Comparison of ENCODE assay signal across 1 cellular context in the genomic region with DNA sequence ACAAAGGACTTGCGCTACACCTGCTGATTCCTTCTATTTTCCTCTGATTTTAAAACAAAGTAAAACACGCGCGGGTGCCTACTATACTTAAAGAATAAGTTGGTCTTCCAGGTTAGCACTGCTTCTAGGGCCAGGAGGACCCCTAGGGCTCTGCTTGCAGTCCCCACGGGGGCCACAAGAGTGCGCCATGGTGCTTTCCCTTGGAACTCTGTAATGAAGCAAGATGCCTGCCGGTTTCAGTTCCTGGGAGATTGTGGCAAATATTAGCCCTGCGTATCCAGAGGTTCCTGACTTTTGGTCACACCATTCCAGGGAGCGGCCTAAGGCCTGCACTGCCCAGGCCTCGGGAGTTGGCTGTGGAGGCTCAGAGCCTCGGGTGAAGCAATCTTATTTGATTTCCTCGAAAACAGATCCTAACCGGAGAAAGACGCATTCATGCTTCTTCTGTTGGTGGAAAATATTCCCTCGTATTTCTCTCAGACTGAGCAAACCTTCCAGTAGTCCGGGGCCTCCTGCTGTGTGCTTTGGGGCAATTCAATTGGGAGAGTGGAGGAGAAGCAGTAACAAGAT.
TF ChIP-seq lines count a peak whose summit lies in the region.

No MANE protein-coding gene starts in this region.

TF ChIP-seq in GM12878, 131 proteins besides CTCF, POLR2A, EP300 and RAD21 (continued from another document):
- TF ChIP-seq MLLT1 (IDR thresholded peaks at IDR 0.05) (no peak), CBX5 (IDR thresholded peaks at IDR 0.05; ENCODE audit: low read depth) (no peak), CEBPZ (IDR thresholded peaks at IDR 0.05; ENCODE audit: low read depth, low read length) (no peak), CUX1 (IDR thresholded peaks at IDR 0.05; ENCODE audit: insufficient replicate concordance, low read depth, low read length) (no peak), MXI1 (IDR thresholded peaks at IDR 0.05; ENCODE audit: low read depth, low read length) (no peak), SPI1 (IDR thresholded peaks at IDR 0.05; ENCODE audit: borderline replicate concordance, insufficient read depth, low read depth, low read length) (peak; percentile 37; the same call in 1 of the 2 replicates), POU2F2 (IDR thresholded peaks at IDR 0.05; ENCODE audit: borderline replicate concordance, low read depth, low read length) (no peak), SMARCA5 (IDR thresholded peaks at IDR 0.05) (no peak), CBFB (IDR thresholded peaks at IDR 0.05; ENCODE audit: low read depth) (no peak), BMI1 (IDR thresholded peaks at IDR 0.05; ENCODE audit: borderline replicate concordance) (no peak), SREBF1 (IDR thresholded peaks at IDR 0.05; ENCODE audit: low read length) (no peak), JUNB (IDR thresholded peaks at IDR 0.05) (no peak), YY1 (IDR thresholded peaks at IDR 0.05; ENCODE audit: low read depth, low read length) (peak; percentile 58; the same call in 1 of the 2 replicates), KAT2A (conservative IDR thresholded peaks at IDR 0.05; ENCODE audit: control insufficient read depth, low read depth, low read length) (no peak), USF2 (IDR thresholded peaks at IDR 0.05; ENCODE audit: borderline replicate concordance, low read depth, low read length) (no peak), SUPT20H (IDR thresholded peaks at IDR 0.05; ENCODE audit: borderline replicate concordance, control insufficient read depth, low read depth, low read length) (no peak)
- TF ChIP-seq, protein P1, sequence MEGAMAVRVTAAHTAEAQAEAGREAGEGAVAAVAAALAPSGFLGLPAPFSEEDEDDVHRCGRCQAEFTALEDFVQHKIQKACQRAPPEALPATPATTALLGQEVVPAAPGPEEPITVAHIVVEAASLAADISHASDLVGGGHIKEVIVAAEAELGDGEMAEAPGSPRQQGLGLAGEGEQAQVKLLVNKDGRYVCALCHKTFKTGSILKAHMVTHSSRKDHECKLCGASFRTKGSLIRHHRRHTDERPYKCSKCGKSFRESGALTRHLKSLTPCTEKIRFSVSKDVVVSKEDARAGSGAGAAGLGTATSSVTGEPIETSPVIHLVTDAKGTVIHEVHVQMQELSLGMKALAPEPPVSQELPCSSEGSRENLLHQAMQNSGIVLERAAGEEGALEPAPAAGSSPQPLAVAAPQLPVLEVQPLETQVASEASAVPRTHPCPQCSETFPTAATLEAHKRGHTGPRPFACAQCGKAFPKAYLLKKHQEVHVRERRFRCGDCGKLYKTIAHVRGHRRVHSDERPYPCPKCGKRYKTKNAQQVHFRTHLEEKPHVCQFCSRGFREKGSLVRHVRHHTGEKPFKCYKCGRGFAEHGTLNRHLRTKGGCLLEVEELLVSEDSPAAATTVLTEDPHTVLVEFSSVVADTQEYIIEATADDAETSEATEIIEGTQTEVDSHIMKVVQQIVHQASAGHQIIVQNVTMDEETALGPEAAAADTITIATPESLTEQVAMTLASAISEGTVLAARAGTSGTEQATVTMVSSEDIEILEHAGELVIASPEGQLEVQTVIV (IDR thresholded peaks at IDR 0.05; ENCODE audit: borderline replicate concordance, partially characterized antibody): no peak
- TF ChIP-seq, protein P2, sequence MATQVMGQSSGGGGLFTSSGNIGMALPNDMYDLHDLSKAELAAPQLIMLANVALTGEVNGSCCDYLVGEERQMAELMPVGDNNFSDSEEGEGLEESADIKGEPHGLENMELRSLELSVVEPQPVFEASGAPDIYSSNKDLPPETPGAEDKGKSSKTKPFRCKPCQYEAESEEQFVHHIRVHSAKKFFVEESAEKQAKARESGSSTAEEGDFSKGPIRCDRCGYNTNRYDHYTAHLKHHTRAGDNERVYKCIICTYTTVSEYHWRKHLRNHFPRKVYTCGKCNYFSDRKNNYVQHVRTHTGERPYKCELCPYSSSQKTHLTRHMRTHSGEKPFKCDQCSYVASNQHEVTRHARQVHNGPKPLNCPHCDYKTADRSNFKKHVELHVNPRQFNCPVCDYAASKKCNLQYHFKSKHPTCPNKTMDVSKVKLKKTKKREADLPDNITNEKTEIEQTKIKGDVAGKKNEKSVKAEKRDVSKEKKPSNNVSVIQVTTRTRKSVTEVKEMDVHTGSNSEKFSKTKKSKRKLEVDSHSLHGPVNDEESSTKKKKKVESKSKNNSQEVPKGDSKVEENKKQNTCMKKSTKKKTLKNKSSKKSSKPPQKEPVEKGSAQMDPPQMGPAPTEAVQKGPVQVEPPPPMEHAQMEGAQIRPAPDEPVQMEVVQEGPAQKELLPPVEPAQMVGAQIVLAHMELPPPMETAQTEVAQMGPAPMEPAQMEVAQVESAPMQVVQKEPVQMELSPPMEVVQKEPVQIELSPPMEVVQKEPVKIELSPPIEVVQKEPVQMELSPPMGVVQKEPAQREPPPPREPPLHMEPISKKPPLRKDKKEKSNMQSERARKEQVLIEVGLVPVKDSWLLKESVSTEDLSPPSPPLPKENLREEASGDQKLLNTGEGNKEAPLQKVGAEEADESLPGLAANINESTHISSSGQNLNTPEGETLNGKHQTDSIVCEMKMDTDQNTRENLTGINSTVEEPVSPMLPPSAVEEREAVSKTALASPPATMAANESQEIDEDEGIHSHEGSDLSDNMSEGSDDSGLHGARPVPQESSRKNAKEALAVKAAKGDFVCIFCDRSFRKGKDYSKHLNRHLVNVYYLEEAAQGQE (IDR thresholded peaks at IDR 0.05; ENCODE audit: low read depth, low read length): no peak
